Comparison of ENCODE assay signal across 17 cellular contexts in genomic region chr3:32290619-32291018, GRCh38. TPM values are rescaled to one million over a fixed set of nuclear protein-coding genes. Genes with fewer than 3 reads are reported as not detected.
DNase-seq lines count a peak whose midpoint lies in the region; ATAC-seq and TF ChIP-seq lines count a peak whose summit lies in the region.
"Had no signal": no experiment of that assay in that cellular context is flagged by ENCODE, and none has a peak within 500 bp of the region (broad histone marks: within the 10 kb centered on the region; RNA-seq: fewer than 3 reads in every experiment).

No MANE protein-coding gene starts in this region.

- in situ Hi-C loops in G401 (cut with HindIII; ENCODE audit: low sequenced_read_pairs), result no loop called here

- DNase-seq in G401 (ENCODE audit: low spot score) (peak; percentile 29), NCI-H69 (lab: John Stamatoyannopoulos, UW) (peak; percentile 9), endodermal cell (peak; percentile 19)
- no peak for DNase-seq in activated CD8-positive, alpha-beta T cell treated with anti-CD3 and anti-CD28 coated beads, Interleukin-2, amount 10 ng/mL, durations not matched to agents 7 days and 5 days
- DNase-seq in activated CD4-positive, alpha-beta T cell treated with anti-CD3 and anti-CD28 coated beads, Interleukin-2, amount 10 ng/mL, durations not matched to agents 24 days and 14 days, result no peak
- DNase-seq: 8988T; CD4-positive, alpha-beta memory T cell; DMS153; DMS79; GF-D8; H9; IMR-90 had no signal

- H3K4me1 ChIP-seq in endodermal cell (ENCODE audit: control insufficient read depth, insufficient read depth, low read length) (no peaks in the 10 kb centered on the region), parathyroid adenoma (peaks cover 71% of the 10 kb centered on the region)

- ATAC-seq in activated CD8-positive, alpha-beta T cell treated with anti-CD3 and anti-CD28 coated beads, Interleukin-2, amount 10 ng/mL, durations not matched to agents 7 days and 5 days, result no peak
- ATAC-seq in HG03175 (IDR thresholded peaks at IDR 0.05; ENCODE audit: unreplicated experiment), result no peak
- no peak for ATAC-seq in HG02840 (IDR thresholded peaks at IDR 0.05; ENCODE audit: low FRiP score, unreplicated experiment)

- H3K4me3 ChIP-seq in endodermal cell (ENCODE audit: low read length) (no peak overlapping the region), parathyroid adenoma (ENCODE audit: low read depth, low read length) (no peak overlapping the region)
- H3K4me3 ChIP-seq: BLaER1 had no signal

- POLR2A ChIA-PET in activated CD8-positive, alpha-beta T cell treated with anti-CD3 and anti-CD28 coated beads, Interleukin-2, amount 10 ng/mL, durations not matched to agents 7 days and 5 days (lab: Charles Lee), result no interaction called here

- H3K36me3 ChIP-seq in endodermal cell (ENCODE audit: control insufficient read depth, insufficient read depth, low read length) (no peaks in the 10 kb centered on the region), parathyroid adenoma (ENCODE audit: control insufficient read depth, insufficient read depth, low read length) (no peaks in the 10 kb centered on the region)
- H3K36me3 ChIP-seq: BLaER1 had no signal

- no peak for TF ChIP-seq CTCF in endodermal cell (conservative IDR thresholded peaks at IDR 0.05)
- no peak for TF ChIP-seq CTCF in parathyroid adenoma (IDR thresholded peaks at IDR 0.05)

- no peaks in the 10 kb centered on the region for H3K4me1 Mint-ChIP-seq in endodermal cell
- H3K4me1 Mint-ChIP-seq in activated CD8-positive, alpha-beta T cell treated with anti-CD3 and anti-CD28 coated beads, Interleukin-2, amount 10 ng/mL, durations not matched to agents 7 days and 5 days (ENCODE audit: low read depth), result peaks cover 9% of the 10 kb centered on the region
- peaks cover 10% of the 10 kb centered on the region for H3K4me1 Mint-ChIP-seq in activated CD4-positive, alpha-beta T cell treated with anti-CD3 and anti-CD28 coated beads, Interleukin-2, amount 10 ng/mL, durations not matched to agents 24 days and 14 days
- H3K4me1 Mint-ChIP-seq: H9 had no signal

- H3K27me3 Mint-ChIP-seq in endodermal cell (ENCODE audit: insufficient read depth), result no peaks in the 10 kb centered on the region
- H3K27me3 Mint-ChIP-seq in activated CD8-positive, alpha-beta T cell treated with anti-CD3 and anti-CD28 coated beads, Interleukin-2, amount 10 ng/mL, durations not matched to agents 7 days and 5 days (ENCODE audit: low read depth), result no peaks in the 10 kb centered on the region
- no peaks in the 10 kb centered on the region for H3K27me3 Mint-ChIP-seq in activated CD4-positive, alpha-beta T cell treated with anti-CD3 and anti-CD28 coated beads, Interleukin-2, amount 10 ng/mL, durations not matched to agents 24 days and 14 days
- H3K27me3 Mint-ChIP-seq: CD4-positive, alpha-beta memory T cell had no signal

- intact Hi-C loops in activated CD4-positive, alpha-beta T cell treated with anti-CD3 and anti-CD28 coated beads, Interleukin-2, amount 10 ng/mL, durations not matched to agents 24 days and 14 days (cut with micrococcal nuclease), result no loop called here

- peaks cover 19% of the 10 kb centered on the region for H3K79me2 ChIP-seq in parathyroid adenoma

- H3K4me2 ChIP-seq in parathyroid adenoma (ENCODE audit: low read length), result no peak overlapping the region
- H3K4me2 ChIP-seq: BLaER1 had no signal

- no peak overlapping the region for H3K27ac ChIP-seq in endodermal cell (ENCODE audit: low read depth, low read length)
- H3K27ac ChIP-seq in parathyroid adenoma, result peak overlapping the region; percentile 91
- H3K27ac ChIP-seq: BLaER1 had no signal

- no peak overlapping the region for H3K27ac Mint-ChIP-seq in endodermal cell
- no peak overlapping the region for H3K27ac Mint-ChIP-seq in activated CD8-positive, alpha-beta T cell treated with anti-CD3 and anti-CD28 coated beads, Interleukin-2, amount 10 ng/mL, durations not matched to agents 7 days and 5 days
- H3K27ac Mint-ChIP-seq in activated CD4-positive, alpha-beta T cell treated with anti-CD3 and anti-CD28 coated beads, Interleukin-2, amount 10 ng/mL, durations not matched to agents 24 days and 14 days, result no peak overlapping the region
- H3K27ac Mint-ChIP-seq: CD14-positive monocyte had no signal

- H3K9ac ChIP-seq in endodermal cell (ENCODE audit: extremely low read depth, low read length, poor library complexity, severe bottlenecking) (no peak overlapping the region), parathyroid adenoma (no peak overlapping the region)
- H3K9ac ChIP-seq: BLaER1 had no signal

- H2AFZ ChIP-seq in parathyroid adenoma, result peak overlapping the region; percentile 23

- H3K27me3 ChIP-seq in endodermal cell (ENCODE audit: control insufficient read depth, insufficient read depth, low read length, poor library complexity, severe bottlenecking) (no peaks in the 10 kb centered on the region), parathyroid adenoma (ENCODE audit: control insufficient read depth, insufficient read depth, low read length) (no peaks in the 10 kb centered on the region)
- H3K27me3 ChIP-seq: BLaER1 had no signal

- H3K36me3 Mint-ChIP-seq in endodermal cell (ENCODE audit: low read depth), result no peaks in the 10 kb centered on the region
- no peaks in the 10 kb centered on the region for H3K36me3 Mint-ChIP-seq in activated CD8-positive, alpha-beta T cell treated with anti-CD3 and anti-CD28 coated beads, Interleukin-2, amount 10 ng/mL, durations not matched to agents 7 days and 5 days (ENCODE audit: low read depth)
- H3K36me3 Mint-ChIP-seq in activated CD4-positive, alpha-beta T cell treated with anti-CD3 and anti-CD28 coated beads, Interleukin-2, amount 10 ng/mL, durations not matched to agents 24 days and 14 days (ENCODE audit: low read depth), result no peaks in the 10 kb centered on the region
- H3K36me3 Mint-ChIP-seq: CD14-positive monocyte; CD4-positive, alpha-beta memory T cell had no signal

- CTCF ChIA-PET in activated CD8-positive, alpha-beta T cell treated with anti-CD3 and anti-CD28 coated beads, Interleukin-2, amount 10 ng/mL, durations not matched to agents 7 days and 5 days (lab: Charles Lee), result interaction anchor here (0.8 to 1.1 kb wide), 4 partner anchors 12 to 114 kb away, joined by 3 to 5 read pairs (median 4); no protein-coding TSS in a partner anchor

- 93% methylated on average over 3 of the region's 3 CpGs for WGBS in endodermal cell (ENCODE audit: insufficient coverage in 1 of 2, insufficient read length in 1 of 2), 2 experiments

- H3K9me3 Mint-ChIP-seq in endodermal cell, result no peaks in the 10 kb centered on the region
- H3K9me3 Mint-ChIP-seq in activated CD8-positive, alpha-beta T cell treated with anti-CD3 and anti-CD28 coated beads, Interleukin-2, amount 10 ng/mL, durations not matched to agents 7 days and 5 days (ENCODE audit: insufficient read depth), result no peaks in the 10 kb centered on the region
- H3K9me3 Mint-ChIP-seq in activated CD4-positive, alpha-beta T cell treated with anti-CD3 and anti-CD28 coated beads, Interleukin-2, amount 10 ng/mL, durations not matched to agents 24 days and 14 days, result no peaks in the 10 kb centered on the region
- H3K9me3 Mint-ChIP-seq: CD14-positive monocyte, H9 had no signal

- H3K4me3 Mint-ChIP-seq in endodermal cell, result no peak overlapping the region
- no peak overlapping the region for H3K4me3 Mint-ChIP-seq in activated CD8-positive, alpha-beta T cell treated with anti-CD3 and anti-CD28 coated beads, Interleukin-2, amount 10 ng/mL, durations not matched to agents 7 days and 5 days
- H3K4me3 Mint-ChIP-seq in activated CD4-positive, alpha-beta T cell treated with anti-CD3 and anti-CD28 coated beads, Interleukin-2, amount 10 ng/mL, durations not matched to agents 24 days and 14 days, result no peak overlapping the region
- H3K4me3 Mint-ChIP-seq: CD14-positive monocyte; CD4-positive, alpha-beta memory T cell; H9 had no signal

- no peaks in the 10 kb centered on the region for H3K9me3 ChIP-seq in endodermal cell (ENCODE audit: control insufficient read depth, low read length)
- no peaks in the 10 kb centered on the region for H3K9me3 ChIP-seq in parathyroid adenoma (ENCODE audit: control insufficient read depth, low read length)
- H3K9me3 ChIP-seq: BLaER1 had no signal

RNA-seq across cellular contexts. Expression of gene CMTM8, which starts 52.1 kb away (rescaled TPM):
- 3.1 and 6.6 TPM in 2 replicates for total RNA-seq in G401 (2014; rRNA removed; shearing (Covaris generic))
- 10 to 100 TPM in 1 of 2 donors, 1 to 10 TPM in 1; 5.8 to 11.6 TPM for total RNA-seq in endodermal cell
- polyA plus RNA-seq in endodermal cell (2013, experiment 1 of 2), result 6.5 TPM
- polyA plus RNA-seq in endodermal cell (2013, experiment 2 of 2), result 5.8 TPM
- total RNA-seq in activated CD8-positive, alpha-beta T cell treated with anti-CD3 and anti-CD28 coated beads, Interleukin-2, amount 10 ng/mL, durations not matched to agents 7 days and 5 days, result 1 to 10 TPM; 2.1 TPM
- total RNA-seq in activated CD4-positive, alpha-beta T cell treated with anti-CD3 and anti-CD28 coated beads, Interleukin-2, amount 10 ng/mL, durations not matched to agents 24 days and 14 days, result 4.8 and 5.5 TPM in 2 replicates
- total RNA-seq: IMR-90 had no signal

Comparison
In these comparisons a context has a peak if more than half of its experiments do, and no peak if none do; other contexts are left out.
1. DNase-seq: peak in G401 (single experiment), NCI-H69 (single experiment) and endodermal cell (single experiment); none in activated CD8-positive, alpha-beta T cell treated with anti-CD3 and anti-CD28 coated beads, Interleukin-2, amount 10 ng/mL, durations not matched to agents 7 days and 5 days (single experiment) and activated CD4-positive, alpha-beta T cell treated with anti-CD3 and anti-CD28 coated beads, Interleukin-2, amount 10 ng/mL, durations not matched to agents 24 days and 14 days (single experiment).